8 cellular contexts compared by ENCODE assay signal in genomic region chr20:24994470-24995368, GRCh38. TPM values are rescaled to one million over a fixed set of nuclear protein-coding genes. Genes with fewer than 3 reads are reported as not detected.
DNase-seq lines count a peak whose midpoint lies in the region; ATAC-seq and TF ChIP-seq lines count a peak whose summit lies in the region.

No MANE protein-coding gene starts in this region.

- no peaks in the 10 kb centered on the region for H3K27me3 ChIP-seq in right cardiac atrium (ENCODE audit: control insufficient read depth, insufficient read depth)

- H3K27me3 Mint-ChIP-seq in T-helper 2 cell treated with Interferon-gamma antibody and Interleukin-4, amounts not matched to agents 5 μg/mL and 100 μg/mL, for 36 hours (ENCODE audit: low read depth), result peaks cover 20% of the 10 kb centered on the region

- peaks cover 26% of the 10 kb centered on the region for H3K4me1 Mint-ChIP-seq in T-helper 2 cell treated with Interferon-gamma antibody and Interleukin-4, amounts not matched to agents 5 μg/mL and 100 μg/mL, for 36 hours (ENCODE audit: low read depth)

- CTCF ChIA-PET in AG04449 (lab: Yijun Ruan, JAX), result interaction anchor here (0.6 to 8.3 kb wide), 43 partner anchors 10 to 698 kb away, joined by 3 to 382 read pairs (median 4); partner anchors contain the start of genes ACSS1 and PYGB

- H3K4me1 ChIP-seq in right cardiac atrium (ENCODE audit: control insufficient read depth, insufficient read depth, low read length), result peaks cover 10% of the 10 kb centered on the region

- peak; percentile 86 for TF ChIP-seq CTCF in AG04449 (IDR thresholded peaks at IDR 0.05; ENCODE audit: insufficient read depth, low read length, missing control alignments)
- TF ChIP-seq CTCF in retinal pigment epithelial cell (conservative IDR thresholded peaks at IDR 0.05; ENCODE audit: low read depth, low read length), result peak; percentile 93

- POLR2A ChIA-PET in AG04449 (lab: Yijun Ruan, JAX), result no interaction called here

- DNase-seq in AG04449 (ENCODE audit: low read depth, low spot score) (no peak), NCI-H128 (lab: John Stamatoyannopoulos, UW; ENCODE audit: unreplicated experiment) (peak; percentile 55), anterior cingulate cortex (lab: John Stamatoyannopoulos, UW) (peak in 57 of 58 donors; percentile 48 to 97 (median 83)), right cardiac atrium (peak; percentile 78 to 92 (median 89)), retinal pigment epithelial cell (ENCODE audit: low read depth) (peak; percentile 17)
- peak; percentile 62 for DNase-seq in T-helper 2 cell treated with Interferon-gamma antibody and Interleukin-4, amounts not matched to agents 5 μg/mL and 100 μg/mL, for 36 hours (ENCODE audit: low spot score)

- ATAC-seq in GM18519 (IDR thresholded peaks at IDR 0.05; ENCODE audit: low FRiP score, unreplicated experiment) (peak; percentile 28), right cardiac atrium (peak; percentile 64 to 72), GM19023 (IDR thresholded peaks at IDR 0.05; ENCODE audit: unreplicated experiment) (no peak)

- peaks cover 8% of the 10 kb centered on the region for H3K36me3 Mint-ChIP-seq in T-helper 2 cell treated with Interferon-gamma antibody and Interleukin-4, amounts not matched to agents 5 μg/mL and 100 μg/mL, for 36 hours (ENCODE audit: low read depth)

- intact Hi-C loops in right cardiac atrium (cut with DNase I), result loop anchor here (1.0 to 10.0 kb wide), 6 partner anchors 71 to 413 kb away; partner anchors contain the start of genes GINS1 (in 2 of the 4) and ENTPD6 (in 1 of the 4)

- no peak overlapping the region for H3K27ac Mint-ChIP-seq in T-helper 2 cell treated with Interferon-gamma antibody and Interleukin-4, amounts not matched to agents 5 μg/mL and 100 μg/mL, for 36 hours

- peak overlapping the region; percentile 57 for H3K27ac ChIP-seq in right cardiac atrium (ENCODE audit: low read length)

- H3K9me3 Mint-ChIP-seq in T-helper 2 cell treated with Interferon-gamma antibody and Interleukin-4, amounts not matched to agents 5 μg/mL and 100 μg/mL, for 36 hours, result no peaks in the 10 kb centered on the region

- H3K4me3 ChIP-seq in AG04449 (ENCODE audit: low read depth, low read length), result peak overlapping the region; percentile 42
- H3K4me3 ChIP-seq in right cardiac atrium (ENCODE audit: low read length), result no peak overlapping the region
- peak overlapping the region; percentile 6 for H3K4me3 ChIP-seq in retinal pigment epithelial cell (ENCODE audit: low read length)

- H3K9me3 ChIP-seq in right cardiac atrium (ENCODE audit: control insufficient read depth, low read length), result no peaks in the 10 kb centered on the region

- no peak overlapping the region for H3K4me3 Mint-ChIP-seq in T-helper 2 cell treated with Interferon-gamma antibody and Interleukin-4, amounts not matched to agents 5 μg/mL and 100 μg/mL, for 36 hours

- 34% methylated on average over 20 of the region's 20 CpGs for WGBS in right cardiac atrium

RNA-seq across cellular contexts. Expression of gene APMAP, which starts 2.2 kb away (rescaled TPM):
- total RNA-seq in right cardiac atrium, result 10 to 100 TPM; 32.8 to 35.1 (median 34.8) TPM
- 28.0 TPM for polyA plus RNA-seq in right cardiac atrium

RNA-seq across cellular contexts. Expression of gene CST7, which starts 45.6 kb away (rescaled TPM):
- total RNA-seq in right cardiac atrium, result 1 to 10 TPM in 2 of 4 donors, under 1 TPM in 2; 0.45 to 1.5 (median 0.90) TPM
- 1.1 TPM for polyA plus RNA-seq in right cardiac atrium
